Comparison of ENCODE assay signal across 8 cellular contexts in the genomic region with DNA sequence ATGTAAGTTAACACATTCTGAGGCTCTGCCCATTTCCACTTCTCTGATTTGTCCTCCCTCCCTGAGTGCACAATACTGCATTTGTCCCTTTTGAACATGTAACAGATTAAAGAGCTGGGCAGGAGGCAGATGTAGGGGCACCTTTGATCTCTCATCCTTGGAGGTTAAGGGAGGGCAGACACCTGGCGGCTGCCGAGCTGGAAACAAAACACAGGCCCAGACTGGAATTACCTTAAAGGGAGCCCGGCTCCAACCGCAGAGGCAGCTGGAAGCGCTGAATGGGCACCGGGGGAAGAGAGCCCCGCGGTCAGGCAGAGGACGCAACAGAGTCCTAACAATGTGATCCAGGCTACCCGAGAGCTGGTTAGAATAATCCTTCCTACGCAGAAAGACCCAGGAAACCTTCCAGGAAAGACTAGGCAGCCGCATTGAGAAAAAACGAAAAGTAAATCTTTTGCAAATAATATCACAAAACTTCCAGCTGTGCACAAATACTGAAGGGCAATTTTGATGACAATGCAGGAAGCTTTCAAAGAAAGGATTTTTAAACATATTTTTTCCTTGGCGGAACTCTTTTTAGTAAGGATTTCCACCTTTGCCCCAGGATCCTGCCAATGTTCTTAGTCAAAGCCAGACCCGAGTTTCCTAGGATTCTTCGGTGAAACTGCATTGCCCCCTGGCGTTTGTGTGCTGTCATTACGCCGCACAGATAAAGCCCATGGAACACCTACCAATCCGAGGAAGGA.
DNase-seq lines count a peak whose midpoint lies in the region; ATAC-seq, FAIRE-seq and TF ChIP-seq lines count a peak whose summit lies in the region.

No MANE protein-coding gene starts in this region.

- no peaks in the 10 kb centered on the region for H3K36me3 ChIP-seq in keratinocyte (ENCODE audit: control insufficient read depth in 2 of 2, extremely low read depth in 1 of 2, insufficient read depth in 2 of 2, low read length in 2 of 2)

- no peaks in the 10 kb centered on the region for H3K27me3 ChIP-seq in keratinocyte (ENCODE audit: control insufficient read depth, extremely low read depth, insufficient read depth, low read length)

- no peaks in the 10 kb centered on the region for H3K79me2 ChIP-seq in keratinocyte (ENCODE audit: control insufficient read depth, insufficient read depth, low read length)

- no peaks in the 10 kb centered on the region for H3K9me3 ChIP-seq in keratinocyte (ENCODE audit: control insufficient read depth, low read depth, low read length)

- H3K9me3 Mint-ChIP-seq in HFFc6 (no peaks in the 10 kb centered on the region; the same call in none of the 2 replicates), activated B cell treated with CpG ODN at 0.5 μM for 24 hours (no peaks in the 10 kb centered on the region)

- H3K4me3 Mint-ChIP-seq in HFFc6 (no peak overlapping the region), activated B cell treated with CpG ODN at 0.5 μM for 24 hours (no peak overlapping the region)

- DNase-seq in D721Med (ENCODE audit: insufficient read length, low spot score), result peak; percentile 66
- peak; percentile 83 for DNase-seq in HFFc6
- DNase-seq in NCI-H2171 treated with DMSO at 0.1 percent for 48 hours (lab: John Stamatoyannopoulos, UW), result peak; percentile 88
- DNase-seq in activated B cell treated with CpG ODN at 0.5 μM for 24 hours, result peak; percentile 51
- DNase-seq in cerebellar cortex (ENCODE audit: low spot score), result peak; percentile 95
- peak; percentile 71 for DNase-seq in keratinocyte (ENCODE audit: low read depth, low spot score)
- peak; percentile 68 for DNase-seq in stimulated activated CD4-positive, alpha-beta T cell treated with anti-CD3 and anti-CD28 coated beads, Interleukin-12 subunit alpha, Interleukin-12 subunit beta, amount 100 ng/mL, for 4 hours

- peak overlapping the region; percentile 60 for H2AFZ ChIP-seq in keratinocyte (ENCODE audit: control insufficient read depth, low read length)

- peak overlapping the region; percentile 88 for H3K4me2 ChIP-seq in keratinocyte (ENCODE audit: control insufficient read depth, extremely low read depth, insufficient read depth, low read depth, low read length)

- H4K20me1 ChIP-seq in keratinocyte (ENCODE audit: control insufficient read depth, extremely low read depth, insufficient read depth, low read length), result no peaks in the 10 kb centered on the region

- peak overlapping the region; percentile 79 for H3K9ac ChIP-seq in keratinocyte (ENCODE audit: control insufficient read depth, extremely low read depth, insufficient read depth, low read length)

- H3K4me1 Mint-ChIP-seq in HFFc6 (ENCODE audit: low read depth), result peaks cover 24% of the 10 kb centered on the region
- H3K4me1 Mint-ChIP-seq in activated B cell treated with CpG ODN at 0.5 μM for 24 hours, result peaks cover 21% of the 10 kb centered on the region

- intact Hi-C loops in activated B cell treated with CpG ODN at 0.5 μM for 24 hours (cut with micrococcal nuclease), result loop anchor here (1.0 to 2.0 kb wide), 9 partner anchors 72 to 734 kb away; no protein-coding TSS in a partner anchor

- TF ChIP-seq CTCF in D721Med (IDR thresholded peaks at IDR 0.05; ENCODE audit: insufficient read depth, missing control alignments), result peak; percentile 94
- TF ChIP-seq CTCF in HFFc6 (IDR thresholded peaks at IDR 0.05), result peak; percentile 98
- TF ChIP-seq CTCF in activated B cell treated with CpG ODN at 0.5 μM for 24 hours (IDR thresholded peaks at IDR 0.05), result peak; percentile 83
- TF ChIP-seq CTCF in keratinocyte (optimal IDR thresholded peaks at IDR 0.05 in 1 of 3, IDR thresholded peaks at IDR 0.05 in 1 of 3, conservative IDR thresholded peaks at IDR 0.05 in 1 of 3; ENCODE audit: extremely low read depth in 1 of 3, insufficient read depth in 2 of 3, low read length in 3 of 3), result peak; percentile 84 to 95 (median 90)

- H3K9me1 ChIP-seq in keratinocyte (ENCODE audit: control insufficient read depth, extremely low read depth, insufficient read depth, low read length), result no peaks in the 10 kb centered on the region

- peak overlapping the region; percentile 92 for H3K27ac ChIP-seq in keratinocyte (ENCODE audit: control insufficient read depth, insufficient read depth, low read length)

- peak; percentile 86 for FAIRE-seq in D721Med (lab: Jason Lieb, UNC)
- FAIRE-seq in keratinocyte (lab: Jason Lieb, UNC), result peak; percentile 96

- peak overlapping the region; percentile 73 for H3K27ac Mint-ChIP-seq in HFFc6
- no peak overlapping the region for H3K27ac Mint-ChIP-seq in activated B cell treated with CpG ODN at 0.5 μM for 24 hours

- peak overlapping the region in 2 of 3 experiments; percentile 55 to 58 for H3K4me3 ChIP-seq in keratinocyte (ENCODE audit: control insufficient read depth in 2 of 3, extremely low read depth in 1 of 3, insufficient read depth in 2 of 3, low read depth in 1 of 3, low read length in 3 of 3)

- H3K36me3 Mint-ChIP-seq in HFFc6 (ENCODE audit: low read depth) (peaks cover 14% of the 10 kb centered on the region), activated B cell treated with CpG ODN at 0.5 μM for 24 hours (ENCODE audit: low read depth) (no peaks in the 10 kb centered on the region)

- POLR2A ChIA-PET in activated B cell treated with CpG ODN at 0.5 μM for 24 hours (lab: Charles Lee), result interaction anchor here (0.7 to 5.1 kb wide), 21 partner anchors 58 to 418 kb away, joined by 3 to 52 read pairs (median 4); a partner anchor contains a TSS

- peaks cover 17% of the 10 kb centered on the region for H3K4me1 ChIP-seq in keratinocyte (ENCODE audit: control insufficient read depth, extremely low read depth, insufficient read depth, low read length)

- peak; percentile 84 for ATAC-seq in activated B cell treated with CpG ODN at 0.5 μM for 24 hours (ENCODE audit: low read depth)
- ATAC-seq in GM18867 (IDR thresholded peaks at IDR 0.05; ENCODE audit: unreplicated experiment), result no peak

- H3K27me3 Mint-ChIP-seq in HFFc6 (ENCODE audit: insufficient read depth) (no peaks in the 10 kb centered on the region), activated B cell treated with CpG ODN at 0.5 μM for 24 hours (no peaks in the 10 kb centered on the region)

- dilution Hi-C loops in keratinocyte (cut with MboI; ENCODE audit: extremely low pct_ligation_motif_present, low sequenced_read_pairs), result no loop called here

- CTCF ChIA-PET in activated B cell treated with CpG ODN at 0.5 μM for 24 hours (lab: Charles Lee), result interaction anchor here (0.7 to 8.7 kb wide), 54 partner anchors 10 to 695 kb away, joined by 3 to 239 read pairs (median 5); a partner anchor contains a TSS
